25 cellular contexts compared by ENCODE assay signal in the genomic region with DNA sequence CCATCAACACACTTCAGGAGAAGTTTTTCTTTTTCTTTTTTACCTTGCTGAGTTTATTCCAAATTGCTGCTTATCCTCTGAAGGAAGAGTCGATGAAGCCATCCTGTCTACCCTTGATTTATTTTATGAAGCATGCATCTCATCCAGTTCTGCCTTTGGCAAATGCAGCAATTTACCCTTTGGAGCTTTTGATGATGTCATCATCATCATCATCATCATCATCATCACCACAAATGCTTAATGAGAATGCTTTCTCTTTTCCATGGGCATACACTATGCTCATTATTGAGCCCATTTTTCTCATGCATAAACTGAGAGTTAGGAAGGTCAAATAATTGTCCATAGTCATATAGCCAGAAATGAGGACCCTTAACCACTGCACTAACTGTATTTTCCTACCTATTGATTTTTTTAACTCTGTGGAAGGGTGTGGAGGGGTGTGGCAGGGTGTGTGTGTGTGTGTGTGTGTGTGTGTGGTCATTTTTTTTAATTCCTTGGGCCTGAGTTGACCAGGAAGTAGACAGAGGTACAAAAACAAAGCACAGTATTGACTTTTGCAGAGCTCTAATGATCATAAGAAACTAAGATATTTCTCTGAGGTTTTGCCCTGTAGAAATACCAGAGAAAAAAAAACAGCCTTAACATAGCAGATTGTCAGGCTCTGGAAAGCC.
"Had no signal": no experiment of that assay in that cellular context is flagged by ENCODE, and none has a peak within 500 bp of the region (broad histone marks: within the 10 kb centered on the region; RNA-seq: fewer than 3 reads in every experiment).

No MANE protein-coding gene starts in this region.

- H3K27me3 ChIP-seq: ascending aorta, cardiac muscle cell had no signal

- H3K4me1 Mint-ChIP-seq: activated naive CD8-positive, alpha-beta T cell treated with anti-CD3 and anti-CD28 coated beads for 36 hours; activated T-helper 17 cell treated with anti-CD3 and anti-CD28 coated beads, Interleukin-2, amount 50 U/mL, for 72 hours; central memory CD8-positive, alpha-beta T cell had no signal

- H3K27ac Mint-ChIP-seq: activated B cell treated with CpG ODN at 0.5 μM for 24 hours; activated CD8-positive, alpha-beta T cell treated with anti-CD3 and anti-CD28 coated beads for 36 hours; activated naive CD8-positive, alpha-beta T cell treated with anti-CD3 and anti-CD28 coated beads for 36 hours; activated T-cell treated with anti-CD3 and anti-CD28 coated beads, Interleukin-2, amount 50 U/mL, for 72 hours; activated T-helper 17 cell treated with anti-CD3 and anti-CD28 coated beads, Interleukin-2, amount 50 U/mL, for 72 hours had no signal

- DNase-seq: activated B cell treated with CpG ODN at 0.5 μM for 24 hours; activated CD4-positive, alpha-beta T cell treated with anti-CD3 and anti-CD28 coated beads for 48 hours; activated CD4-positive, alpha-beta T cell treated with anti-CD3 and anti-CD28 coated beads, Interleukin-2, amount 50 U/mL, for 4 hours; activated CD4-positive, CD25-positive, alpha-beta regulatory T cell treated with anti-CD3 and anti-CD28 coated beads, Interleukin-2, amount 50 U/mL, for 72 hours; activated CD8-positive, alpha-beta T cell treated with anti-CD3 and anti-CD28 coated beads for 36 hours; activated effector memory CD4-positive, alpha-beta T cell treated with anti-CD3 and anti-CD28 coated beads, Interleukin-2, amount 50 U/mL, for 16 hours; activated naive CD4-positive, alpha-beta T cell; activated naive CD4-positive, alpha-beta T cell treated with anti-CD3 and anti-CD28 coated beads, Interleukin-2, amount 50 U/mL, for 16 hours; activated naive CD8-positive, alpha-beta T cell treated with anti-CD3 and anti-CD28 coated beads for 36 hours; activated T-cell treated with anti-CD3 and anti-CD28 coated beads, Interleukin-2, amount 50 U/mL, for 1 hour; activated T-cell treated with anti-CD3 and anti-CD28 coated beads, Interleukin-2, amount 50 U/mL, for 72 hours; NCI-H1436 treated with DMSO at 0.1 percent for 48 hours; NCI-H510A; NK-92 treated with Interleukin-12 subunit alpha and Interleukin-12 subunit beta, amount 100 ng/mL, for 24 hours; PC-9; SIG-M5; T-helper 1 cell; T-helper 9 cell had no signal

- H2AFZ ChIP-seq: PC-9 had no signal

- H3K36me3 Mint-ChIP-seq: activated naive CD8-positive, alpha-beta T cell treated with anti-CD3 and anti-CD28 coated beads for 36 hours had no signal

- H3K27ac ChIP-seq: ascending aorta, cardiac muscle cell, PC-9, RWPE1, VCaP had no signal

- H3K9me3 Mint-ChIP-seq: activated B cell treated with CpG ODN at 0.5 μM for 24 hours; activated CD8-positive, alpha-beta T cell treated with anti-CD3 and anti-CD28 coated beads for 36 hours; activated naive CD8-positive, alpha-beta T cell treated with anti-CD3 and anti-CD28 coated beads for 36 hours; activated T-cell treated with anti-CD3 and anti-CD28 coated beads, Interleukin-2, amount 50 U/mL, for 72 hours; activated T-helper 17 cell treated with anti-CD3 and anti-CD28 coated beads, Interleukin-2, amount 50 U/mL, for 72 hours; central memory CD8-positive, alpha-beta T cell had no signal

- H3K4me3 ChIP-seq: ascending aorta, cardiac muscle cell, PC-9 had no signal

- H3K4me3 Mint-ChIP-seq: activated B cell treated with CpG ODN at 0.5 μM for 24 hours; activated CD8-positive, alpha-beta T cell treated with anti-CD3 and anti-CD28 coated beads for 36 hours; activated naive CD8-positive, alpha-beta T cell treated with anti-CD3 and anti-CD28 coated beads for 36 hours; activated T-cell treated with anti-CD3 and anti-CD28 coated beads, Interleukin-2, amount 50 U/mL, for 72 hours; activated T-helper 17 cell treated with anti-CD3 and anti-CD28 coated beads, Interleukin-2, amount 50 U/mL, for 72 hours; central memory CD8-positive, alpha-beta T cell had no signal

- H3K4me1 ChIP-seq: ascending aorta had no signal

- H3K36me3 ChIP-seq: ascending aorta, cardiac muscle cell had no signal

- ATAC-seq: activated T-helper 17 cell treated with anti-CD3 and anti-CD28 coated beads, Interleukin-2, amount 50 U/mL, for 72 hours; Right ventricle myocardium inferior had no signal

- H3K9me3 ChIP-seq: ascending aorta had no signal

- H3K4me2 ChIP-seq: PC-9 had no signal
